Comparison of ENCODE assay signal across 18 cellular contexts in genomic region chr14:34201909-34202622, GRCh38.
DNase-seq lines count a peak whose midpoint lies in the region; ATAC-seq and TF ChIP-seq lines count a peak whose summit lies in the region.
"Had no signal": no experiment of that assay in that cellular context is flagged by ENCODE, and none has a peak within 500 bp of the region (broad histone marks: within the 10 kb centered on the region; RNA-seq: fewer than 3 reads in every experiment).

No MANE protein-coding gene starts in this region.

- no peak overlapping the region for H2BK5ac ChIP-seq in mesendoderm (ENCODE audit: low read length)

- ATAC-seq in HG02885 (IDR thresholded peaks at IDR 0.05; ENCODE audit: poor library complexity, unreplicated experiment) (peak; percentile 69), HG02981 (IDR thresholded peaks at IDR 0.05; ENCODE audit: unreplicated experiment) (no peak), SK-N-SH treated with all-trans-retinoic acid at 6 μM for 48 hours (no peak)
- ATAC-seq in activated T-helper 17 cell treated with anti-CD3 and anti-CD28 coated beads, Interleukin-2, amount 50 U/mL, for 72 hours (replicated peaks), result peak; percentile 48
- ATAC-seq: effector memory CD8-positive, alpha-beta T cell had no signal

- no peaks in the 10 kb centered on the region for H3K36me3 ChIP-seq in mesendoderm (ENCODE audit: control insufficient read depth, insufficient read depth, low read length)
- H3K36me3 ChIP-seq: Peyer's patch, right atrium auricular region had no signal

- H3K9me3 Mint-ChIP-seq in activated T-helper 17 cell treated with anti-CD3 and anti-CD28 coated beads, Interleukin-2, amount 50 U/mL, for 72 hours, result peaks cover 14% of the 10 kb centered on the region

- no peak overlapping the region for H3K23ac ChIP-seq in mesendoderm (ENCODE audit: low read length)

- peaks cover 13% of the 10 kb centered on the region for H3K36me3 Mint-ChIP-seq in activated T-helper 17 cell treated with anti-CD3 and anti-CD28 coated beads, Interleukin-2, amount 50 U/mL, for 72 hours (ENCODE audit: low read depth)
- H3K36me3 Mint-ChIP-seq: activated CD4-positive, alpha-beta memory T cell treated with anti-CD3 and anti-CD28 coated beads for 36 hours; CD4-positive, alpha-beta memory T cell had no signal

- DNase-seq in mesendoderm (peak; percentile 9), dedifferentiated amniotic fluid mesenchymal stem cell (ENCODE audit: extremely low spot score) (no peak), DMS79 (lab: John Stamatoyannopoulos, UW) (no peak)
- DNase-seq: activated CD4-positive, alpha-beta memory T cell treated with anti-CD3 and anti-CD28 coated beads for 36 hours; activated naive CD4-positive, alpha-beta T cell treated with anti-CD3 and anti-CD28 coated beads, Interleukin-2, amount 50 U/mL, for 16 hours; CD4-positive, alpha-beta memory T cell; DMS 273 treated with DMSO at 0.1 percent for 48 hours; effector memory CD8-positive, alpha-beta T cell; NCI-H2081; NCI-H510A treated with DMSO at 0.1 percent for 48 hours; Peyer's patch; stimulated activated CD4-positive, alpha-beta T cell treated with anti-CD3 and anti-CD28 coated beads, Interleukin-12 subunit alpha, Interleukin-12 subunit beta, amount 100 ng/mL, for 4 hours had no signal

- H3K4me3 ChIP-seq in mesendoderm (ENCODE audit: low read length), result no peak overlapping the region
- H3K4me3 ChIP-seq: Peyer's patch, right atrium auricular region had no signal

- H3K4me1 Mint-ChIP-seq in activated T-helper 17 cell treated with anti-CD3 and anti-CD28 coated beads, Interleukin-2, amount 50 U/mL, for 72 hours, result peaks cover 50% of the 10 kb centered on the region

- no CpG with 5 or more reads among the region's 3 CpGs for WGBS in mesendoderm (ENCODE audit: extremely low coverage, insufficient coverage, low lambda C conversion rate)

- no peaks in the 10 kb centered on the region for H3K79me1 ChIP-seq in mesendoderm (ENCODE audit: low read length)

- peak overlapping the region; percentile 74 for H3K4me3 Mint-ChIP-seq in activated T-helper 17 cell treated with anti-CD3 and anti-CD28 coated beads, Interleukin-2, amount 50 U/mL, for 72 hours
- H3K4me3 Mint-ChIP-seq: activated CD4-positive, alpha-beta memory T cell treated with anti-CD3 and anti-CD28 coated beads for 36 hours; CD4-positive, alpha-beta memory T cell; effector memory CD8-positive, alpha-beta T cell had no signal

- H4K5ac ChIP-seq in mesendoderm (ENCODE audit: low read length), result no peak overlapping the region

- H3K4me2 ChIP-seq in mesendoderm (ENCODE audit: low read length), result no peak overlapping the region

- H3K56ac ChIP-seq in mesendoderm (ENCODE audit: low read length), result no peak overlapping the region

- no peak overlapping the region for H2BK120ac ChIP-seq in mesendoderm (ENCODE audit: low read depth, low read length)

- no peak overlapping the region for H2AK5ac ChIP-seq in mesendoderm (ENCODE audit: low read length)

- no peaks in the 10 kb centered on the region for H3K4me1 ChIP-seq in mesendoderm (ENCODE audit: control insufficient read depth, low read depth, low read length)
- H3K4me1 ChIP-seq: Peyer's patch, right atrium auricular region had no signal

- H3K27ac ChIP-seq in C4-2B, result peak overlapping the region; percentile 41; the same call in 1 of the 2 replicates
- H3K27ac ChIP-seq in mesendoderm (ENCODE audit: low read depth, low read length), result no peak overlapping the region
- H3K27ac ChIP-seq: Peyer's patch, right atrium auricular region had no signal

- H3K27ac Mint-ChIP-seq in activated T-helper 17 cell treated with anti-CD3 and anti-CD28 coated beads, Interleukin-2, amount 50 U/mL, for 72 hours, result peak overlapping the region; percentile 92
- H3K27ac Mint-ChIP-seq: activated CD4-positive, alpha-beta memory T cell treated with anti-CD3 and anti-CD28 coated beads for 36 hours; effector memory CD8-positive, alpha-beta T cell had no signal

- no peaks in the 10 kb centered on the region for H3K27me3 ChIP-seq in mesendoderm (ENCODE audit: insufficient read depth, low read length, poor library complexity)
- H3K27me3 ChIP-seq: Peyer's patch, right atrium auricular region had no signal

- no peak for TF ChIP-seq CTCF in C4-2B (conservative IDR thresholded peaks at IDR 0.05)

- no peak overlapping the region for H3K18ac ChIP-seq in mesendoderm (ENCODE audit: low read length)

- H4K8ac ChIP-seq in mesendoderm (ENCODE audit: low read depth, low read length), result no peak overlapping the region

- H3K27me3 Mint-ChIP-seq in activated T-helper 17 cell treated with anti-CD3 and anti-CD28 coated beads, Interleukin-2, amount 50 U/mL, for 72 hours, result no peaks in the 10 kb centered on the region

- no peaks in the 10 kb centered on the region for H3K79me2 ChIP-seq in mesendoderm (ENCODE audit: control insufficient read depth, insufficient read depth, low read length)

- H3K9ac ChIP-seq in mesendoderm (ENCODE audit: low read length), result no peak overlapping the region

- H3K4ac ChIP-seq in mesendoderm (ENCODE audit: low read depth, low read length), result no peak overlapping the region

- H2BK15ac ChIP-seq in mesendoderm (replicated peaks; ENCODE audit: low read depth), result no peak overlapping the region

TF ChIP-seq in SK-N-SH treated with all-trans-retinoic acid at 6 μM for 48 hours, 23 proteins besides CTCF, POLR2A, EP300 and RAD21:
- TF ChIP-seq PPARA (CRISPR knock-in tag; IDR thresholded peaks at IDR 0.05; ENCODE audit: borderline replicate concordance), result no peak
- TF ChIP-seq OSR1 (CRISPR knock-in tag; IDR thresholded peaks at IDR 0.05), result no peak
- no peak for TF ChIP-seq SNAI2 (CRISPR knock-in tag; IDR thresholded peaks at IDR 0.05)
- no peak for TF ChIP-seq ZNF8 (CRISPR knock-in tag; IDR thresholded peaks at IDR 0.05)
- no peak for TF ChIP-seq CSDC2 (CRISPR knock-in tag; IDR thresholded peaks at IDR 0.05)
- no peak for TF ChIP-seq ZFP3 (CRISPR knock-in tag; IDR thresholded peaks at IDR 0.05)
- no peak for TF ChIP-seq ISL1 (CRISPR knock-in tag; IDR thresholded peaks at IDR 0.05)
- no peak for TF ChIP-seq CSRNP3 (CRISPR knock-in tag; IDR thresholded peaks at IDR 0.05)
- no peak for TF ChIP-seq ARNTL (CRISPR knock-in tag; IDR thresholded peaks at IDR 0.05; ENCODE audit: borderline replicate concordance, low read depth)
- no peak for TF ChIP-seq TCF4 (CRISPR knock-in tag; IDR thresholded peaks at IDR 0.05; ENCODE audit: borderline replicate concordance)
- TF ChIP-seq ZNF70 (CRISPR knock-in tag; IDR thresholded peaks at IDR 0.05), result no peak
- TF ChIP-seq CREB5 (CRISPR knock-in tag; IDR thresholded peaks at IDR 0.05; ENCODE audit: low read depth), result no peak
TF ChIP-seq in SK-N-SH treated with all-trans-retinoic acid at 6 μM for 48 hours: peak in this region for 0.

Comparison
In these comparisons a context has a peak if more than half of its experiments do, and no peak if none do; other contexts are left out.
1. ATAC-seq: peak in HG02885 (single experiment) and activated T-helper 17 cell treated with anti-CD3 and anti-CD28 coated beads, Interleukin-2, amount 50 U/mL, for 72 hours (single experiment); none in HG02981 (single experiment) and SK-N-SH treated with all-trans-retinoic acid at 6 μM for 48 hours (single experiment).